ENCODE assay signal across 8 cellular contexts in the genomic region with DNA sequence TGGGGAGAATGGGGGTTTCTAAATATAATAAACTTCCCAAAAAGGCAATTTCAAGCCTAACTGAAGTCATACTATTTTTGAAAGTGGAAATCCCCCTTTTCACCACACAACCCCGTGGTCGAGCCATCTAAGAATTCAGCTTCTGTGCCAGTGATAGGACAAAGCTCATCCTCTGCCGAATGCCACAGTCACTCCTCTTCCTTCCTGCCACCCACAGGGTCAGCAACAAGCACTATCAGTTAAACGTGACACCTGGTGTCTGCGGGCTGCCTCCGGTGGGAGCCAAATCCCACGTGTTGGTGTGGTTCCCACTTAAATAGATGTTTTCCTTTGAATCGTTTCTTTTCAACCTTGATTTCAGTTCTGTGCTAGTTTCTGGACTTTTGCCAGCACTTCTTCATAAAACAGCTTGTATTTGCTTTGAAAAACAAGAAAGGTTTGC.
DNase-seq lines count a peak whose midpoint lies in the region; ATAC-seq lines count a peak whose summit lies in the region.

No MANE protein-coding gene starts in this region.

- H3K4me3 ChIP-seq in CD4-positive, alpha-beta memory T cell (ENCODE audit: low read length in 2 of 2), result peak overlapping the region in 1 of 2 donors; percentile 6

- H3K36me3 Mint-ChIP-seq in CD4-positive, alpha-beta memory T cell, result no peaks in the 10 kb centered on the region

- peak overlapping the region in 7 of 8 donors; percentile 19 to 78 (median 76) for H3K4me3 Mint-ChIP-seq in CD4-positive, alpha-beta memory T cell

- CTCF ChIA-PET in CD4-positive, alpha-beta memory T cell (lab: Charles Lee; ENCODE audit: partially characterized antibody), result interaction anchor here (1.2 to 3.4 kb wide), 6 partner anchors 12 to 219 kb away, joined by 3 to 25 read pairs (median 5); no protein-coding TSS in a partner anchor

- H3K4me1 ChIP-seq in CD4-positive, alpha-beta memory T cell (ENCODE audit: insufficient read depth, low read length), result peaks cover 31% of the 10 kb centered on the region

- no peaks in the 10 kb centered on the region for H3K36me3 ChIP-seq in CD4-positive, alpha-beta memory T cell (ENCODE audit: insufficient read depth, low read length)

- ATAC-seq in GM19452 (IDR thresholded peaks at IDR 0.05; ENCODE audit: unreplicated experiment) (peak; percentile 94), HG03521 (IDR thresholded peaks at IDR 0.05; ENCODE audit: unreplicated experiment) (peak; percentile 90)

- no peaks in the 10 kb centered on the region for H3K9me3 Mint-ChIP-seq in CD4-positive, alpha-beta memory T cell

- POLR2A ChIA-PET in CD4-positive, alpha-beta memory T cell (lab: Charles Lee; ENCODE audit: partially characterized antibody), result interaction anchor here (0.6 to 2.0 kb wide), 8 partner anchors 45 to 220 kb away, joined by 3 to 9 read pairs (median 4); a partner anchor contains a TSS

- DNase-seq in CD4-positive, alpha-beta memory T cell, result peak; percentile 76 to 93 (median 81)
- peak; percentile 47 for DNase-seq in activated CD4-positive, alpha-beta T cell treated with anti-CD3 and anti-CD28 coated beads for 1 hour
- peak; percentile 63 for DNase-seq in effector CD8-positive, alpha-beta T cell (lab: John Stamatoyannopoulos, UW)
- DNase-seq in stimulated activated CD8-positive, alpha-beta memory T cell treated with anti-CD3 and anti-CD28 coated beads, Interleukin-15, amount 100 ng/mL, for 4 hours (ENCODE audit: low read depth in 2 of 2), result peak; percentile 60 to 82
- DNase-seq in D341Med (ENCODE audit: low spot score) (no peak), GM03348 (ENCODE audit: low spot score) (no peak)

- H3K27me3 ChIP-seq in CD4-positive, alpha-beta memory T cell (ENCODE audit: insufficient read depth, low read length), result no peaks in the 10 kb centered on the region

- H3K9me3 ChIP-seq in CD4-positive, alpha-beta memory T cell (ENCODE audit: control insufficient read depth in 1 of 2, low read length in 2 of 2), result no peaks in the 10 kb centered on the region

- H3K27ac Mint-ChIP-seq in CD4-positive, alpha-beta memory T cell, result peak overlapping the region; percentile 49 to 94 (median 84)

- intact Hi-C loops in CD4-positive, alpha-beta memory T cell (cut with micrococcal nuclease), result loop anchor here (1.0 kb wide), 1 partner anchor 57 kb away; no protein-coding TSS in a partner anchor

- peak overlapping the region; percentile 34 for H3K27ac ChIP-seq in CD4-positive, alpha-beta memory T cell (ENCODE audit: low read depth, low read length)

- no peaks in the 10 kb centered on the region for H3K27me3 Mint-ChIP-seq in CD4-positive, alpha-beta memory T cell

- peaks cover 18 to 35% (median 26%) of the 10 kb centered on the region in 4 donors for H3K4me1 Mint-ChIP-seq in CD4-positive, alpha-beta memory T cell

Comparison
In these comparisons a context has a peak if more than half of its experiments do, and no peak if none do; other contexts are left out.
1. DNase-seq: peak in CD4-positive, alpha-beta memory T cell (5 of 5), activated CD4-positive, alpha-beta T cell treated with anti-CD3 and anti-CD28 coated beads for 1 hour (single experiment), effector CD8-positive, alpha-beta T cell (single experiment) and stimulated activated CD8-positive, alpha-beta memory T cell treated with anti-CD3 and anti-CD28 coated beads, Interleukin-15, amount 100 ng/mL, for 4 hours (2 of 2); none in D341Med (single experiment) and GM03348 (single experiment).